In genomic region chr12:218728-219590, GRCh38 we compare ENCODE assay signal across 18 cellular contexts. TPM values are rescaled to one million over a fixed set of nuclear protein-coding genes. Genes with fewer than 3 reads are reported as not detected.
"Had no signal": no experiment of that assay in that cellular context is flagged by ENCODE, and none has a peak within 500 bp of the region (broad histone marks: within the 10 kb centered on the region; RNA-seq: fewer than 3 reads in every experiment).

No MANE protein-coding gene starts in this region.

- H3K4me3 ChIP-seq: coronary artery, heart left ventricle, left ventricle myocardium inferior, lower lobe of right lung, ovary, right atrium auricular region, testis, tibial nerve had no signal

- H3K4me3 Mint-ChIP-seq: memory B cell had no signal

- H3K36me3 ChIP-seq: heart left ventricle, left ventricle myocardium inferior, lower lobe of right lung, ovary, right atrium auricular region, tibial nerve had no signal

- H3K4me1 ChIP-seq: left ventricle myocardium inferior, lower lobe of right lung, right atrium auricular region, testis had no signal

- H3K27ac ChIP-seq: coronary artery, heart left ventricle, left ventricle myocardium inferior, lower lobe of right lung, ovary, right atrium auricular region, testis, tibial nerve had no signal

- H3K9me3 ChIP-seq: heart left ventricle, left ventricle myocardium inferior, lower lobe of right lung, ovary, right atrium auricular region, testis, tibial nerve had no signal

- FAIRE-seq: frontal cortex, small intestine had no signal

- H3K9me3 Mint-ChIP-seq: stimulated activated naive CD8-positive, alpha-beta T cell treated with anti-CD3 and anti-CD28 coated beads, Interleukin-15, amount 100 ng/mL, for 72 hours had no signal

- H3K4me1 Mint-ChIP-seq: memory B cell had no signal

- DNase-seq: effector CD4-positive, alpha-beta T cell had no signal

- H3K27ac Mint-ChIP-seq: memory B cell had no signal

- H3K27me3 ChIP-seq: ovary, right atrium auricular region, testis had no signal

RNA-seq across cellular contexts. Expression of gene SLC6A12, which starts 5.0 kb away (rescaled TPM):
- total RNA-seq: fibroblast of lung had no signal
- polyA plus RNA-seq: fibroblast of lung had no signal

RNA-seq across cellular contexts. Expression of gene SLC6A13, which starts 43.7 kb away (rescaled TPM):
- total RNA-seq: esophagus mucosa, fibroblast of lung, glomerular endothelial cell, posterior vena cava, ureter had no signal
- polyA plus RNA-seq: fibroblast of lung had no signal
